18 cellular contexts compared by ENCODE assay signal in genomic region chrX:7389576-7389975, GRCh38.
A peak's percentile ranks its signal among the peaks of the same experiment; 100 is the strongest.
DNase-seq lines count a peak whose midpoint lies in the region; TF ChIP-seq lines count a peak whose summit lies in the region.
"Had no signal": no experiment of that assay in that cellular context is flagged by ENCODE, and none has a peak within 500 bp of the region (broad histone marks: within the 10 kb centered on the region; RNA-seq: fewer than 3 reads in every experiment).

No MANE protein-coding gene starts in this region.

- TF ChIP-seq CTCF in AG10803 (conservative IDR thresholded peaks at IDR 0.05; ENCODE audit: low read length), result no peak
- TF ChIP-seq CTCF in choroid plexus epithelial cell (conservative IDR thresholded peaks at IDR 0.05; ENCODE audit: low read depth, low read length), result no peak
- TF ChIP-seq CTCF in foreskin fibroblast (IDR thresholded peaks at IDR 0.05; ENCODE audit: low read depth, low read length), result no peak
- no peak for TF ChIP-seq CTCF in thyroid gland (IDR thresholded peaks at IDR 0.05)

- no peaks in the 10 kb centered on the region for H3K27me3 ChIP-seq in subcutaneous abdominal adipose tissue (ENCODE audit: control insufficient read depth in 5 of 5, insufficient read depth in 4 of 5, low read length in 5 of 5)
- no peaks in the 10 kb centered on the region for H3K27me3 ChIP-seq in thyroid gland
- H3K27me3 ChIP-seq: BE2C had no signal

- TF ChIP-seq POLR2A in thyroid gland (IDR thresholded peaks at IDR 0.05), result no peak

- peak; percentile 11 for DNase-seq in AG10803 (ENCODE audit: low read depth)
- peak; percentile 13 for DNase-seq in choroid plexus epithelial cell (ENCODE audit: low read depth)
- DNase-seq in foreskin fibroblast, result peak; percentile 20 to 37
- no peak for DNase-seq in mucosa of gallbladder (ENCODE audit: low spot score)
- no peak for DNase-seq in activated effector memory CD4-positive, alpha-beta T cell treated with Interleukin-2 at 50 U/mL for 16 hours
- no peak for DNase-seq in thyroid gland
- DNase-seq: 8988T; BE2C; C1 segment of cervical spinal cord; CD4-positive, CD25-positive, alpha-beta regulatory T cell; CD8-positive, alpha-beta memory T cell; COR-L47; DMS 273 treated with DMSO at 0.1 percent for 48 hours; HCEC 1CT; IMR-90 had no signal

- intact Hi-C loops in thyroid gland (cut with DNase I), result no loop called here

- H3K4me1 ChIP-seq in subcutaneous abdominal adipose tissue (ENCODE audit: control insufficient read depth in 5 of 5, insufficient read depth in 5 of 5, low read length in 5 of 5) (peaks cover 0 to 25% (median 14%) of the 10 kb centered on the region in 5 donors), thyroid gland (no peaks in the 10 kb centered on the region)
- H3K4me1 ChIP-seq: BE2C had no signal

- no peaks in the 10 kb centered on the region for H3K36me3 ChIP-seq in subcutaneous abdominal adipose tissue (ENCODE audit: control insufficient read depth in 5 of 5, insufficient read depth in 5 of 5, low read length in 5 of 5)
- H3K36me3 ChIP-seq in thyroid gland, result no peaks in the 10 kb centered on the region
- H3K36me3 ChIP-seq: BE2C had no signal

- H3K9me3 ChIP-seq in subcutaneous abdominal adipose tissue (ENCODE audit: control insufficient read depth in 5 of 5, low read length in 5 of 5), result peaks cover 0 to 4% (median 0%) of the 10 kb centered on the region in 5 donors
- no peaks in the 10 kb centered on the region for H3K9me3 ChIP-seq in thyroid gland
- H3K9me3 ChIP-seq: BE2C had no signal

- WGBS in thyroid gland, 2 donors, result 21 to 27% methylated on average over 2 of the region's 2 CpGs

- H3K27ac ChIP-seq in subcutaneous abdominal adipose tissue (ENCODE audit: low read depth, low read length) (peak overlapping the region; percentile 7), thyroid gland (no peak overlapping the region)
- H3K27ac ChIP-seq: HL-60 had no signal

- no peak overlapping the region for H3K9ac ChIP-seq in subcutaneous abdominal adipose tissue (ENCODE audit: low read length in 5 of 5)

- H3K4me3 ChIP-seq in AG10803 (ENCODE audit: low read length) (no peak overlapping the region), choroid plexus epithelial cell (ENCODE audit: low read depth, low read length) (no peak overlapping the region), foreskin fibroblast (ENCODE audit: low read depth in 1 of 2, low read length in 2 of 2) (no peak overlapping the region), subcutaneous abdominal adipose tissue (ENCODE audit: low read depth in 1 of 5, low read length in 5 of 5) (no peak overlapping the region), thyroid gland (replicated peaks in 1 of 3) (no peak overlapping the region)
- H3K4me3 ChIP-seq: GM23338 had no signal

Comparison
In these comparisons a context has a peak if more than half of its experiments do, and no peak if none do; other contexts are left out.
1. DNase-seq: peak in AG10803 (single experiment), choroid plexus epithelial cell (single experiment) and foreskin fibroblast (2 of 2); none in mucosa of gallbladder (single experiment), activated effector memory CD4-positive, alpha-beta T cell treated with Interleukin-2 at 50 U/mL for 16 hours (single experiment) and thyroid gland (0 of 2).